ENCODE assay signal across 17 cellular contexts in the genomic region with DNA sequence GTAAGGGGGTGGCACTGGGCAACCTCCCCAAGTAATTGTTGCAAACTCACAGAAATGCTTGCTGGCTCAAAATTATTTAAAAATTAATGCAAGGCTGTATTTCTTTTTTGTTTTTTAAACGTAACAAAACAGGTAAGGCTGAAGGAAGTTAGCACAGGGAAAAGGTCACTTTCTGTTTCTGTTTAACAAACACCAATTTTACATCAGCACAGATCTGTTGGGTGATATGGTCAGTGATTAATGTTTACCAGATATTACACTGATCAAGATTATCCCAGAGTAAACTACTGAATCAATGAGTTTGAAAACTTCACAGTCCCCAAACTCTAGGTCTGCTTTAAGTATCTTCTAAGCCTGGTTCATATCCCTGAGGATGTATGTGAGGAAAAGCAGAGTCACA.
DNase-seq lines count a peak whose midpoint lies in the region; ATAC-seq and TF ChIP-seq lines count a peak whose summit lies in the region.
"Had no signal": no experiment of that assay in that cellular context is flagged by ENCODE, and none has a peak within 500 bp of the region (broad histone marks: within the 10 kb centered on the region; RNA-seq: fewer than 3 reads in every experiment).

No MANE protein-coding gene starts in this region.

- no peak for TF ChIP-seq POLR2A in stomach (IDR thresholded peaks at IDR 0.05)

- TF ChIP-seq EP300 in stomach (IDR thresholded peaks at IDR 0.05), result no peak

- intact Hi-C loops in stomach (cut with DNase I; ENCODE audit: low total_unique reads), result no loop called here

- H3K9me3 ChIP-seq in liver (ENCODE audit: control insufficient read depth in 4 of 4, low read length in 3 of 4) (no peaks in the 10 kb centered on the region), stomach (no peaks in the 10 kb centered on the region)
- H3K9me3 ChIP-seq: HAP-1, heart right ventricle, left lung, Peyer's patch had no signal

- H3K27me3 ChIP-seq in liver (ENCODE audit: control insufficient read depth in 4 of 4, insufficient read depth in 4 of 4, low read length in 3 of 4), result no peaks in the 10 kb centered on the region
- H3K27me3 ChIP-seq in stomach, result no peaks in the 10 kb centered on the region
- H3K27me3 ChIP-seq: heart right ventricle, left lung, Peyer's patch had no signal

- peak overlapping the region; percentile 71 to 75 for H3K27ac ChIP-seq in liver (ENCODE audit: low read depth in 1 of 2, low read length in 2 of 2)
- peak overlapping the region in 4 of 5 donors; percentile 22 to 73 (median 48) for H3K27ac ChIP-seq in stomach
- H3K27ac ChIP-seq: HL-60 had no signal

- H3K36me3 ChIP-seq in liver (ENCODE audit: control insufficient read depth in 4 of 4, insufficient read depth in 3 of 4, low read depth in 1 of 4, low read length in 3 of 4) (no peaks in the 10 kb centered on the region), stomach (peaks cover 3 to 43% (median 19%) of the 10 kb centered on the region in 4 donors)
- H3K36me3 ChIP-seq: HAP-1 had no signal

- TF ChIP-seq CTCF in liver (IDR thresholded peaks at IDR 0.05; ENCODE audit: low read depth, low read length, missing input control), result no peak
- TF ChIP-seq CTCF in stomach (IDR thresholded peaks at IDR 0.05), result no peak

- H3K4me3 Mint-ChIP-seq in activated T-cell treated with anti-CD3 and anti-CD28 coated beads, Interleukin-2, amount 50 U/mL, for 24 hours, result no peak overlapping the region
- H3K4me3 Mint-ChIP-seq: neural crest cell had no signal

- H3K4me1 ChIP-seq in liver (ENCODE audit: control insufficient read depth in 4 of 4, insufficient read depth in 4 of 4, low read length in 3 of 4), result peaks cover 8 to 45% (median 28%) of the 10 kb centered on the region in 4 donors
- H3K4me1 ChIP-seq in stomach, result peaks cover 20 to 72% (median 50%) of the 10 kb centered on the region in 4 donors

- no peaks in the 10 kb centered on the region for H3K9me3 Mint-ChIP-seq in activated T-cell treated with anti-CD3 and anti-CD28 coated beads, Interleukin-2, amount 50 U/mL, for 24 hours
- no peaks in the 10 kb centered on the region for H3K9me3 Mint-ChIP-seq in activated naive CD4-positive, alpha-beta T cell treated with anti-CD3 and anti-CD28 coated beads, Interleukin-2, amount 50 U/mL, for 72 hours
- H3K9me3 Mint-ChIP-seq: neural crest cell had no signal

- H3K27me3 Mint-ChIP-seq in activated T-cell treated with anti-CD3 and anti-CD28 coated beads, Interleukin-2, amount 50 U/mL, for 24 hours, result no peaks in the 10 kb centered on the region

- WGBS in liver, result 20% methylated on average over 1 of the region's 1 CpG
- 17 to 59% (median 33%) methylated on average over 1 of the region's 1 CpG for WGBS in stomach, 5 donors

- H3K4me3 ChIP-seq in liver (ENCODE audit: low read depth in 1 of 3, low read length in 3 of 3) (peak overlapping the region in 1 of 3 donors; percentile 14), stomach (no peak overlapping the region)
- H3K4me3 ChIP-seq: HAP-1, heart right ventricle, left lung, Peyer's patch had no signal

- H3K4me1 Mint-ChIP-seq in activated T-cell treated with anti-CD3 and anti-CD28 coated beads, Interleukin-2, amount 50 U/mL, for 24 hours (ENCODE audit: low read depth), result peaks cover 91% of the 10 kb centered on the region

- peak in 1 of 2 donors; percentile 40 for ATAC-seq in activated naive CD4-positive, alpha-beta T cell treated with anti-CD3 and anti-CD28 coated beads, Interleukin-2, amount 50 U/mL, for 72 hours
- ATAC-seq in GM19467 (IDR thresholded peaks at IDR 0.05; ENCODE audit: unreplicated experiment), result no peak
- ATAC-seq: left lung had no signal

- peak overlapping the region; percentile 74 for H3K27ac Mint-ChIP-seq in activated T-cell treated with anti-CD3 and anti-CD28 coated beads, Interleukin-2, amount 50 U/mL, for 24 hours
- peak overlapping the region; percentile 60 to 85 for H3K27ac Mint-ChIP-seq in activated naive CD4-positive, alpha-beta T cell treated with anti-CD3 and anti-CD28 coated beads, Interleukin-2, amount 50 U/mL, for 72 hours

- peaks cover 93% of the 10 kb centered on the region for H3K36me3 Mint-ChIP-seq in activated T-cell treated with anti-CD3 and anti-CD28 coated beads, Interleukin-2, amount 50 U/mL, for 24 hours (ENCODE audit: low read depth)
- H3K36me3 Mint-ChIP-seq in activated naive CD4-positive, alpha-beta T cell treated with anti-CD3 and anti-CD28 coated beads, Interleukin-2, amount 50 U/mL, for 72 hours, result peaks cover 16 to 43% of the 10 kb centered on the region in 2 donors

- peak; percentile 27 to 32 for TF ChIP-seq RAD21 in liver (IDR thresholded peaks at IDR 0.05)

- no peak overlapping the region for H3K9ac ChIP-seq in liver (ENCODE audit: low read depth in 1 of 2, low read length in 2 of 2)

- DNase-seq in activated T-cell treated with anti-CD3 and anti-CD28 coated beads, Interleukin-2, amount 50 U/mL, for 24 hours, result no peak
- DNase-seq in activated T-cell treated with anti-CD3 and anti-CD28 coated beads, Interleukin-2, amount 50 U/mL, for 48 hours, result no peak
- DNase-seq in activated naive CD4-positive, alpha-beta T cell treated with anti-CD3 and anti-CD28 coated beads, Interleukin-2, amount 50 U/mL, for 72 hours (ENCODE audit: low spot score in 2 of 2), result no peak
- DNase-seq in stomach, result no peak
- no peak for DNase-seq in NCI-H128 (lab: John Stamatoyannopoulos, UW; ENCODE audit: unreplicated experiment)
- DNase-seq in NCI-H748 (lab: John Stamatoyannopoulos, UW; ENCODE audit: unreplicated experiment), result no peak
- DNase-seq: DMS 273 treated with DMSO at 0.1 percent for 48 hours, heart right ventricle, left lung, NCI-H1694 treated with DMSO at 0.1 percent for 48 hours, NCI-H510A treated with DMSO at 0.1 percent for 48 hours, Peyer's patch had no signal

TF ChIP-seq in liver, 16 proteins besides CTCF, POLR2A, EP300 and RAD21:
- TF ChIP-seq RXRA (IDR thresholded peaks at IDR 0.05) (peak; percentile 39 to 67), NR2F2 (IDR thresholded peaks at IDR 0.05) (no peak), FOXA2 (IDR thresholded peaks at IDR 0.05) (peak; percentile 71), JUND (IDR thresholded peaks at IDR 0.05) (peak in 1 of 2 donors; percentile 56), ZBTB33 (IDR thresholded peaks at IDR 0.05) (peak; percentile 61), EGR1 (IDR thresholded peaks at IDR 0.05; ENCODE audit: low read depth in 2 of 2) (no peak), HNF4G (IDR thresholded peaks at IDR 0.05) (no peak), FOXA1 (IDR thresholded peaks at IDR 0.05) (peak; percentile 30), YY1 (IDR thresholded peaks at IDR 0.05) (peak; percentile 39), TAF1 (conservative IDR thresholded peaks at IDR 0.05) (no peak), REST (IDR thresholded peaks at IDR 0.05) (peak; percentile 67), SP1 (IDR thresholded peaks at IDR 0.05) (peak; percentile 41), GABPA (IDR thresholded peaks at IDR 0.05 in 1 of 2, conservative IDR thresholded peaks at IDR 0.05 in 1 of 2) (peak in 1 of 2 donors; percentile 39), HNF4A (conservative IDR thresholded peaks at IDR 0.05) (peak; percentile 38 to 62)
- TF ChIP-seq, protein P1, sequence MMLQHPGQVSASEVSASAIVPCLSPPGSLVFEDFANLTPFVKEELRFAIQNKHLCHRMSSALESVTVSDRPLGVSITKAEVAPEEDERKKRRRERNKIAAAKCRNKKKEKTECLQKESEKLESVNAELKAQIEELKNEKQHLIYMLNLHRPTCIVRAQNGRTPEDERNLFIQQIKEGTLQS (IDR thresholded peaks at IDR 0.05), result peak; percentile 51
- TF ChIP-seq, protein P2, sequence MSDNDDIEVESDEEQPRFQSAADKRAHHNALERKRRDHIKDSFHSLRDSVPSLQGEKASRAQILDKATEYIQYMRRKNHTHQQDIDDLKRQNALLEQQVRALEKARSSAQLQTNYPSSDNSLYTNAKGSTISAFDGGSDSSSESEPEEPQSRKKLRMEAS (IDR thresholded peaks at IDR 0.05), result peak; percentile 51
